Comparison of ENCODE assay signal across 7 cellular contexts in genomic region chr14:74501135-74501614, GRCh38. TPM values are rescaled to one million over a fixed set of nuclear protein-coding genes. Genes with fewer than 3 reads are reported as not detected.
DNase-seq lines count a peak whose midpoint lies in the region; ATAC-seq and TF ChIP-seq lines count a peak whose summit lies in the region.

No MANE protein-coding gene starts in this region.

- H3K4me3 ChIP-seq in GM23248 (no peak overlapping the region), dorsolateral prefrontal cortex (peak overlapping the region in 39 of 59 donors; percentile 0 to 58 (median 30))

- H4K20me1 ChIP-seq in GM23248 (ENCODE audit: insufficient read depth), result no peaks in the 10 kb centered on the region

- no peak overlapping the region for H3K4me2 ChIP-seq in GM23248 (ENCODE audit: unreplicated experiment)

- H3K27me3 ChIP-seq in GM23248 (replicated peaks; ENCODE audit: insufficient read depth) (no peaks in the 10 kb centered on the region), dorsolateral prefrontal cortex (no peaks in the 10 kb centered on the region)

- peaks cover 33% of the 10 kb centered on the region for H3K36me3 ChIP-seq in GM23248 (ENCODE audit: low read depth)

- no peaks in the 10 kb centered on the region for H3K9me3 Mint-ChIP-seq in activated CD4-positive, alpha-beta T cell treated with anti-CD3 and anti-CD28 coated beads, Interleukin-2, amount 10 ng/mL, durations not matched to agents 7 days and 5 days

- no peaks in the 10 kb centered on the region for H3K9me3 ChIP-seq in GM23248 (ENCODE audit: low read depth)

- peak; percentile 25 to 77 (median 62) for TF ChIP-seq CTCF in dorsolateral prefrontal cortex (IDR thresholded peaks at IDR 0.05 in 54 of 56, conservative IDR thresholded peaks at IDR 0.05 in 2 of 56; ENCODE audit: low read depth in 1 of 56, partially characterized antibody in 56 of 56)

- peaks cover 43% of the 10 kb centered on the region for H3F3A ChIP-seq in GM23248 (ENCODE audit: insufficient read depth)

- no peaks in the 10 kb centered on the region for H3K9me2 ChIP-seq in GM23248 (ENCODE audit: insufficient read depth)

- CTCF ChIA-PET in activated CD4-positive, alpha-beta T cell treated with anti-CD3 and anti-CD28 coated beads, Interleukin-2, amount 10 ng/mL, durations not matched to agents 7 days and 5 days (lab: Charles Lee), result no interaction called here

- no peaks in the 10 kb centered on the region for H3K4me1 ChIP-seq in GM23248 (ENCODE audit: insufficient read depth)

- H3K27ac ChIP-seq in GM23248 (no peak overlapping the region; the same call in 1 of the 2 replicates), dorsolateral prefrontal cortex (peak overlapping the region in 3 of 59 donors; percentile 12 to 48 (median 18))

- 58 to 60% methylated on average over 16 of the region's 16 CpGs for WGBS in GM23248 (ENCODE audit: low coverage in 1 of 2, low lambda C conversion rate in 2 of 2, missing lambda C conversion rate in 2 of 2), 2 experiments

- peaks cover 10% of the 10 kb centered on the region for H3K4me1 Mint-ChIP-seq in activated CD4-positive, alpha-beta T cell treated with anti-CD3 and anti-CD28 coated beads, Interleukin-2, amount 10 ng/mL, durations not matched to agents 7 days and 5 days

- H3K79me2 ChIP-seq in GM23248 (ENCODE audit: insufficient read depth), result no peaks in the 10 kb centered on the region

- no peak for ATAC-seq in HG03095 (IDR thresholded peaks at IDR 0.05; ENCODE audit: unreplicated experiment)

- in situ Hi-C loops in GM23248 (cut with MboI), result no loop called here

- no peak overlapping the region for H2AFZ ChIP-seq in GM23248

- H3K36me3 Mint-ChIP-seq in activated CD4-positive, alpha-beta T cell treated with anti-CD3 and anti-CD28 coated beads, Interleukin-2, amount 10 ng/mL, durations not matched to agents 7 days and 5 days (ENCODE audit: low read depth), result no peaks in the 10 kb centered on the region

- no peak overlapping the region for H3K4me3 Mint-ChIP-seq in activated CD4-positive, alpha-beta T cell treated with anti-CD3 and anti-CD28 coated beads, Interleukin-2, amount 10 ng/mL, durations not matched to agents 7 days and 5 days

- DNase-seq in GM23248 (peak; percentile 87), NCI-H510A treated with DMSO at 0.1 percent for 48 hours (lab: John Stamatoyannopoulos, UW) (peak; percentile 89), dorsolateral prefrontal cortex (peak; percentile 53 to 82 (median 74)), lung microvascular endothelial cell (ENCODE audit: low read depth in 2 of 2) (peak; percentile 71 to 85)
- no peak for DNase-seq in stimulated activated CD4-positive, alpha-beta T cell treated with anti-CD3 and anti-CD28 coated beads, Interleukin-15, amount 100 ng/mL, for 24 hours
- no peak for DNase-seq in activated CD4-positive, alpha-beta T cell treated with anti-CD3 and anti-CD28 coated beads, Interleukin-2, amount 10 ng/mL, durations not matched to agents 7 days and 5 days

- H3K9ac ChIP-seq in GM23248, result no peak overlapping the region

- intact Hi-C loops in dorsolateral prefrontal cortex (cut with DNase I), result loop anchor here in 1 of 2 donors (5.0 kb wide), 1 partner anchor 111 kb away; the partner anchor contains the start of gene LTBP2

- no peak overlapping the region for H3K27ac Mint-ChIP-seq in activated CD4-positive, alpha-beta T cell treated with anti-CD3 and anti-CD28 coated beads, Interleukin-2, amount 10 ng/mL, durations not matched to agents 7 days and 5 days

- H3K27me3 Mint-ChIP-seq in activated CD4-positive, alpha-beta T cell treated with anti-CD3 and anti-CD28 coated beads, Interleukin-2, amount 10 ng/mL, durations not matched to agents 7 days and 5 days, result no peaks in the 10 kb centered on the region

- POLR2A ChIA-PET in activated CD4-positive, alpha-beta T cell treated with anti-CD3 and anti-CD28 coated beads, Interleukin-2, amount 10 ng/mL, durations not matched to agents 7 days and 5 days (lab: Charles Lee), result no interaction called here

RNA-seq across cellular contexts. Expression of gene ISCA2, which starts 7.6 kb away (rescaled TPM):
- 12.3 and 22.9 TPM in 2 replicates for total RNA-seq in GM23248 (2014; rRNA removed; shearing (Covaris generic))
- 58.7 and 60.0 TPM in 2 replicates for polyA plus RNA-seq in GM23248 (2016; fragmentation: Nextera tagmentation; extraction: Ambion mirVana)
- total RNA-seq in dorsolateral prefrontal cortex (10 to 100 TPM; 16.2 to 34.8 (median 23.3) TPM), lung microvascular endothelial cell (8.5 and 9.2 TPM in 2 replicates)
- total RNA-seq in activated CD4-positive, alpha-beta T cell treated with anti-CD3 and anti-CD28 coated beads, Interleukin-2, amount 10 ng/mL, durations not matched to agents 7 days and 5 days, result 10 to 100 TPM; 30.1 to 30.4 TPM

RNA-seq across cellular contexts. Expression of gene NPC2, which starts 8.1 kb away (rescaled TPM):
- 105 and 156 TPM in 2 replicates for total RNA-seq in GM23248 (2014; rRNA removed; shearing (Covaris generic))
- polyA plus RNA-seq in GM23248 (2016; fragmentation: Nextera tagmentation; extraction: Ambion mirVana), result 95.2 and 103 TPM in 2 replicates
- total RNA-seq in dorsolateral prefrontal cortex, result 100 to 1,000 TPM in 2 of 120 experiments, 10 to 100 TPM in 118; 29.1 to 112 (median 57.0) TPM
- 153 and 244 TPM in 2 replicates for total RNA-seq in lung microvascular endothelial cell
- total RNA-seq in activated CD4-positive, alpha-beta T cell treated with anti-CD3 and anti-CD28 coated beads, Interleukin-2, amount 10 ng/mL, durations not matched to agents 7 days and 5 days, result 10 to 100 TPM; 54.1 to 74.1 TPM

Comparison
In these comparisons a context has a peak if more than half of its experiments do, and no peak if none do; other contexts are left out.
1. DNase-seq: peak in GM23248 (single experiment), NCI-H510A treated with DMSO at 0.1 percent for 48 hours (single experiment), dorsolateral prefrontal cortex (10 of 10) and lung microvascular endothelial cell (2 of 2); none in stimulated activated CD4-positive, alpha-beta T cell treated with anti-CD3 and anti-CD28 coated beads, Interleukin-15, amount 100 ng/mL, for 24 hours (single experiment) and activated CD4-positive, alpha-beta T cell treated with anti-CD3 and anti-CD28 coated beads, Interleukin-2, amount 10 ng/mL, durations not matched to agents 7 days and 5 days (single experiment).